In the genomic region with DNA sequence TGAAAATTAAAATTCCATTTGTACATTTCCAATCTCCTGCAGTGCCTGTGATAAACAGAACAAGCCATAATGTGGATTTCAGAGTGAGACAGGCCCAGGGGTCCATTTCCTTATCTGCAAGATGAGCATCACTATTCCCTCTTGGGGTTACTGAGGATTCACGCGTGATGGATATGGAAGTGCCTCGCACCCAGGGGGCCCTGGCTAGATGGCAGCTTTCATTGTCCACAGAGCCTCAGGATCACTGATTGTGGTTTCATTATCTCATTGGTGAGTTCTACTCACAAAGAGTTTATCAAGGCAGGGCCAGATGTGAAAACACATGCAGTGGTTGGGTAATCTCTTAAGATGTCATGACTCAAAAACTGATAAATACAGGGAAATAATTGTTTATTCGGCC, we compare ENCODE assay signal across 20 cellular contexts. TPM values are rescaled to one million over a fixed set of nuclear protein-coding genes. Genes with fewer than 3 reads are reported as not detected.
DNase-seq lines count a peak whose midpoint lies in the region; ATAC-seq and TF ChIP-seq lines count a peak whose summit lies in the region.
"Had no signal": no experiment of that assay in that cellular context is flagged by ENCODE, and none has a peak within 500 bp of the region (broad histone marks: within the 10 kb centered on the region; RNA-seq: fewer than 3 reads in every experiment).

No MANE protein-coding gene starts in this region.

- no peak overlapping the region for H3K27ac Mint-ChIP-seq in glutamatergic neuron (ENCODE audit: unreplicated experiment)
- no peak overlapping the region for H3K27ac Mint-ChIP-seq in activated CD8-positive, alpha-beta memory T cell treated with anti-CD3 and anti-CD28 coated beads, Interleukin-2, amount 10 ng/mL, durations not matched to agents 7 days and 5 days
- H3K27ac Mint-ChIP-seq: CD4-positive, alpha-beta T cell; CD8-positive, alpha-beta memory T cell had no signal

- intact Hi-C loops in thyroid gland (cut with DNase I) (no loop called here), ovary (cut with DNase I) (no loop called here)

- H3K4me1 ChIP-seq in BLaER1 treated with 17β-estradiol and CSF1 and Interleukin-3, amounts not matched to agents 10 nM and 100 nM = peaks cover 0 to 24% (median 10%) of the 10 kb centered on the region in 10 experiments; a peak in 13 of 20 replicates
- H3K4me1 ChIP-seq in thyroid gland (no peaks in the 10 kb centered on the region), ovary (ENCODE audit: insufficient read depth) (no peaks in the 10 kb centered on the region)

- TF ChIP-seq EP300 in ovary (IDR thresholded peaks at IDR 0.05) = no peak

- DNase-seq in NCI-H226 (peak; percentile 14), amniotic epithelial cell (ENCODE audit: low read depth) (peak; percentile 49), glutamatergic neuron (no peak), thyroid gland (no peak), ovary (no peak), germinal center (ENCODE audit: low spot score) (no peak)
- no peak for DNase-seq in activated CD8-positive, alpha-beta memory T cell treated with anti-CD3 and anti-CD28 coated beads, Interleukin-2, amount 10 ng/mL, durations not matched to agents 7 days and 5 days
- DNase-seq: CD4-positive, alpha-beta T cell; CD8-positive, alpha-beta memory T cell; DMS 273 treated with DMSO at 0.1 percent for 48 hours; DMS79; GM23248; H7; HCEC 1CT had no signal

- TF ChIP-seq CTCF in glutamatergic neuron (IDR thresholded peaks at IDR 0.05; ENCODE audit: partially characterized antibody, unreplicated experiment) = no peak
- no peak for TF ChIP-seq CTCF in thyroid gland (IDR thresholded peaks at IDR 0.05)
- no peak for TF ChIP-seq CTCF in ovary (IDR thresholded peaks at IDR 0.05)

- H3K36me3 ChIP-seq in BLaER1 treated with 17β-estradiol and CSF1 and Interleukin-3, amounts not matched to agents 10 nM and 100 nM = no peaks in the 10 kb centered on the region
- no peaks in the 10 kb centered on the region for H3K36me3 ChIP-seq in thyroid gland
- no peaks in the 10 kb centered on the region for H3K36me3 ChIP-seq in ovary

- no peaks in the 10 kb centered on the region for H3K27me3 ChIP-seq in BLaER1 treated with 17β-estradiol and CSF1 and Interleukin-3, amounts not matched to agents 10 nM and 100 nM
- H3K27me3 ChIP-seq in thyroid gland (no peaks in the 10 kb centered on the region), ovary (no peaks in the 10 kb centered on the region)

- H3K4me3 Mint-ChIP-seq in glutamatergic neuron (ENCODE audit: unreplicated experiment) = peak overlapping the region; percentile 11
- H3K4me3 Mint-ChIP-seq in activated CD8-positive, alpha-beta memory T cell treated with anti-CD3 and anti-CD28 coated beads, Interleukin-2, amount 10 ng/mL, durations not matched to agents 7 days and 5 days = no peak overlapping the region
- H3K4me3 Mint-ChIP-seq: CD14-positive monocyte; CD4-positive, alpha-beta T cell; CD8-positive, alpha-beta memory T cell had no signal

- H3K4me1 Mint-ChIP-seq in glutamatergic neuron (ENCODE audit: low read depth, unreplicated experiment) = peaks cover 6% of the 10 kb centered on the region
- H3K4me1 Mint-ChIP-seq in activated CD8-positive, alpha-beta memory T cell treated with anti-CD3 and anti-CD28 coated beads, Interleukin-2, amount 10 ng/mL, durations not matched to agents 7 days and 5 days = no peaks in the 10 kb centered on the region
- H3K4me1 Mint-ChIP-seq: CD14-positive monocyte; CD8-positive, alpha-beta memory T cell had no signal

- peak overlapping the region in 1 of 11 experiments; percentile 18; a peak in 1 of 22 replicates for H3K27ac ChIP-seq in BLaER1 treated with 17β-estradiol and CSF1 and Interleukin-3, amounts not matched to agents 10 nM and 100 nM
- H3K27ac ChIP-seq in thyroid gland = no peak overlapping the region
- no peak overlapping the region for H3K27ac ChIP-seq in ovary
- H3K27ac ChIP-seq: GM23248 had no signal

- no peaks in the 10 kb centered on the region for H4K20me1 ChIP-seq in BLaER1 treated with 17β-estradiol and CSF1 and Interleukin-3, amounts not matched to agents 10 nM and 100 nM

- no peak overlapping the region for H3K4me3 ChIP-seq in BLaER1 treated with 17β-estradiol and CSF1 and Interleukin-3, amounts not matched to agents 10 nM and 100 nM
- no peak overlapping the region for H3K4me3 ChIP-seq in thyroid gland (replicated peaks in 1 of 3)
- no peak overlapping the region for H3K4me3 ChIP-seq in ovary
- H3K4me3 ChIP-seq: GM23248 had no signal

- CTCF ChIA-PET in activated CD8-positive, alpha-beta memory T cell treated with anti-CD3 and anti-CD28 coated beads, Interleukin-2, amount 10 ng/mL, durations not matched to agents 7 days and 5 days (lab: Charles Lee) = no interaction called here

- ATAC-seq in activated CD8-positive, alpha-beta memory T cell treated with anti-CD3 and anti-CD28 coated beads, Interleukin-2, amount 10 ng/mL, durations not matched to agents 7 days and 5 days = no peak

- WGBS in thyroid gland, 2 donors = 66 to 69% methylated on average over 4 of the region's 4 CpGs
- 78 to 86% (median 84%) methylated on average over 4 of the region's 4 CpGs for WGBS in ovary, 3 donors

- no peaks in the 10 kb centered on the region for H3K36me3 Mint-ChIP-seq in glutamatergic neuron (ENCODE audit: unreplicated experiment)
- no peaks in the 10 kb centered on the region for H3K36me3 Mint-ChIP-seq in activated CD8-positive, alpha-beta memory T cell treated with anti-CD3 and anti-CD28 coated beads, Interleukin-2, amount 10 ng/mL, durations not matched to agents 7 days and 5 days
- H3K36me3 Mint-ChIP-seq: CD14-positive monocyte; CD8-positive, alpha-beta memory T cell had no signal

- H3K9me3 Mint-ChIP-seq in glutamatergic neuron (ENCODE audit: unreplicated experiment) = peaks cover 2% of the 10 kb centered on the region
- H3K9me3 Mint-ChIP-seq in activated CD8-positive, alpha-beta memory T cell treated with anti-CD3 and anti-CD28 coated beads, Interleukin-2, amount 10 ng/mL, durations not matched to agents 7 days and 5 days (ENCODE audit: low read depth) = no peaks in the 10 kb centered on the region

- peaks cover 0 to 4% (median 0%) of the 10 kb centered on the region in 11 experiments; a peak in 1 of 22 replicates for H3K9me3 ChIP-seq in BLaER1 treated with 17β-estradiol and CSF1 and Interleukin-3, amounts not matched to agents 10 nM and 100 nM (replicated peaks in 1 of 11)
- H3K9me3 ChIP-seq in thyroid gland = no peaks in the 10 kb centered on the region
- H3K9me3 ChIP-seq in ovary = no peaks in the 10 kb centered on the region

- H3K4me2 ChIP-seq in BLaER1 treated with 17β-estradiol and CSF1 and Interleukin-3, amounts not matched to agents 10 nM and 100 nM = peak overlapping the region in 8 of 11 experiments; percentile 10 to 61 (median 36); a peak in 15 of 22 replicates

- H3K27me3 Mint-ChIP-seq in glutamatergic neuron (ENCODE audit: unreplicated experiment) = no peaks in the 10 kb centered on the region
- peaks cover 30% of the 10 kb centered on the region for H3K27me3 Mint-ChIP-seq in activated CD8-positive, alpha-beta memory T cell treated with anti-CD3 and anti-CD28 coated beads, Interleukin-2, amount 10 ng/mL, durations not matched to agents 7 days and 5 days

- TF ChIP-seq POLR2A in thyroid gland (IDR thresholded peaks at IDR 0.05) = no peak
- TF ChIP-seq POLR2A in ovary (IDR thresholded peaks at IDR 0.05) = no peak

- no peak overlapping the region for H3K9ac ChIP-seq in BLaER1 treated with 17β-estradiol and CSF1 and Interleukin-3, amounts not matched to agents 10 nM and 100 nM
- H3K9ac ChIP-seq: GM23248 had no signal

RNA-seq across cellular contexts. Expression of gene CNGA3, which starts 11.6 kb away (rescaled TPM):
- 7.6 TPM for total RNA-seq in glutamatergic neuron (ENCODE audit: unreplicated experiment)
- under 1 TPM in 1 of 4 donors, not detected in 3; 0.54 TPM for total RNA-seq in thyroid gland
- total RNA-seq in ovary = under 1 TPM in 2 of 7 donors, not detected in 5; 0.05 to 0.34 TPM
- under 1 TPM in 1 of 2 donors, not detected in 1; 0.10 TPM for polyA plus RNA-seq in ovary
- not detected for total RNA-seq in activated CD8-positive, alpha-beta memory T cell treated with anti-CD3 and anti-CD28 coated beads, Interleukin-2, amount 10 ng/mL, durations not matched to agents 7 days and 5 days
- total RNA-seq: A172; A673; CD4-positive, alpha-beta T cell; CD8-positive, alpha-beta memory T cell; H1 had no signal
- polyA plus RNA-seq: BJ; CD14-positive monocyte; CD8-positive, alpha-beta memory T cell had no signal

Comparison
In these comparisons a context has a peak if more than half of its experiments do, and no peak if none do; other contexts are left out.
1. DNase-seq: peak in NCI-H226 (single experiment) and amniotic epithelial cell (single experiment); none in glutamatergic neuron (single experiment), thyroid gland (0 of 2), ovary (0 of 5), activated CD8-positive, alpha-beta memory T cell treated with anti-CD3 and anti-CD28 coated beads, Interleukin-2, amount 10 ng/mL, durations not matched to agents 7 days and 5 days (single experiment) and germinal center (single experiment).